Comparison of ENCODE assay signal across 13 cellular contexts in the genomic region with DNA sequence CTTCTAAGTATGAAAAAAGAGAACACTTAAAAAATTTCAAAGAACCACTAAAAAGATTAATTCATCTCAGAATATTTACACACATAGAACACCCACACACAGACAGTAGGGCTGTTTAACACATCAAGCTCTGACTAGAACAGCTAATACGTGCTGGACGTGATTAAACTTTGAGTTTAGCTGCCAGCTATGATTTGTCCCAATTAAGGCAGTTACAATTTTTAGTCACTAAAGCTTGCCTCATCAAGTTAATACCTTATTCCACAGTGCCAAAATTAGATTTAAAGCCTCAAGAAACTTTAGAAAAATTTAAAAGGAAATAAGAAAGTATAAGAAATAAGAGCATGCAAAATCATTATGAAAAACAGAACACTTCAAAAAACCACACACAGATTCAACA. TPM values are rescaled to one million over a fixed set of nuclear protein-coding genes. Genes with fewer than 3 reads are reported as not detected.
DNase-seq lines count a peak whose midpoint lies in the region; ATAC-seq and TF ChIP-seq lines count a peak whose summit lies in the region.
"Had no signal": no experiment of that assay in that cellular context is flagged by ENCODE, and none has a peak within 500 bp of the region (broad histone marks: within the 10 kb centered on the region; RNA-seq: fewer than 3 reads in every experiment).

No MANE protein-coding gene starts in this region.

- peaks cover 11% of the 10 kb centered on the region for H3K36me3 Mint-ChIP-seq in activated CD8-positive, alpha-beta memory T cell treated with anti-CD3 and anti-CD28 coated beads, Interleukin-2, amount 10 ng/mL, durations not matched to agents 7 days and 5 days

- H3K27ac ChIP-seq in RWPE2 (ENCODE audit: poor library complexity, severe bottlenecking) (peak overlapping the region; percentile 97), skeletal muscle tissue (ENCODE audit: low read depth, low read length) (peak overlapping the region; percentile 16)

- ATAC-seq in activated CD8-positive, alpha-beta memory T cell treated with anti-CD3 and anti-CD28 coated beads, Interleukin-2, amount 10 ng/mL, durations not matched to agents 7 days and 5 days, result peak; percentile 49
- ATAC-seq in RWPE2 (ENCODE audit: low read depth), result peak; percentile 55; the same call in 2 of the 3 replicates

- H3K9me3 ChIP-seq in RWPE2 (ENCODE audit: severe bottlenecking), result no peaks in the 10 kb centered on the region
- no peaks in the 10 kb centered on the region for H3K9me3 ChIP-seq in skeletal muscle tissue (ENCODE audit: control insufficient read depth in 3 of 3, low read length in 3 of 3)

- H3K9ac ChIP-seq in skeletal muscle tissue (ENCODE audit: low read depth in 1 of 3, low read length in 3 of 3), result peak overlapping the region in 1 of 3 donors; percentile 56

- H3K27me3 Mint-ChIP-seq in activated CD8-positive, alpha-beta memory T cell treated with anti-CD3 and anti-CD28 coated beads, Interleukin-2, amount 10 ng/mL, durations not matched to agents 7 days and 5 days, result no peaks in the 10 kb centered on the region

- H3K4me1 ChIP-seq in RWPE2 (ENCODE audit: insufficient read depth, poor library complexity, severe bottlenecking) (peaks cover 63% of the 10 kb centered on the region), skeletal muscle tissue (ENCODE audit: control insufficient read depth in 3 of 3, insufficient read depth in 3 of 3, low read length in 3 of 3) (peaks cover 2 to 8% (median 4%) of the 10 kb centered on the region in 3 donors)

- H3K27me3 ChIP-seq in RWPE2 (ENCODE audit: insufficient read depth, poor library complexity, severe bottlenecking), result no peaks in the 10 kb centered on the region
- no peaks in the 10 kb centered on the region for H3K27me3 ChIP-seq in skeletal muscle tissue (ENCODE audit: control insufficient read depth in 3 of 3, insufficient read depth in 3 of 3, low read length in 3 of 3)

- H3K27ac Mint-ChIP-seq in activated CD8-positive, alpha-beta memory T cell treated with anti-CD3 and anti-CD28 coated beads, Interleukin-2, amount 10 ng/mL, durations not matched to agents 7 days and 5 days, result peak overlapping the region; percentile 49

- CTCF ChIA-PET in activated CD8-positive, alpha-beta memory T cell treated with anti-CD3 and anti-CD28 coated beads, Interleukin-2, amount 10 ng/mL, durations not matched to agents 7 days and 5 days (lab: Charles Lee), result interaction anchor here (1.1 to 2.9 kb wide), 2 partner anchors 19 to 136 kb away, joined by 3 to 15 read pairs; a partner anchor contains a TSS

- TF ChIP-seq CTCF in RWPE2 (IDR thresholded peaks at IDR 0.05; ENCODE audit: poor library complexity, severe bottlenecking) (no peak), fibroblast of mammary gland (conservative IDR thresholded peaks at IDR 0.05; ENCODE audit: control insufficient read depth, insufficient read depth, low read depth, low read length) (no peak)

- H3K4me3 ChIP-seq in RWPE2 (ENCODE audit: severe bottlenecking) (no peak overlapping the region), fibroblast of mammary gland (ENCODE audit: control insufficient read depth, low read depth, low read length) (no peak overlapping the region), skeletal muscle tissue (ENCODE audit: low read length in 3 of 3) (no peak overlapping the region)

- H3K4me1 Mint-ChIP-seq in activated CD8-positive, alpha-beta memory T cell treated with anti-CD3 and anti-CD28 coated beads, Interleukin-2, amount 10 ng/mL, durations not matched to agents 7 days and 5 days, result peaks cover 41% of the 10 kb centered on the region

- DNase-seq in activated CD8-positive, alpha-beta memory T cell treated with anti-CD3 and anti-CD28 coated beads, Interleukin-2, amount 10 ng/mL, durations not matched to agents 7 days and 5 days, result no peak
- no peak for DNase-seq in activated CD8-positive, alpha-beta memory T cell treated with anti-CD3 and anti-CD28 coated beads for 24 hours
- DNase-seq in RWPE2 (ENCODE audit: low spot score) (no peak), fibroblast of mammary gland (ENCODE audit: low read depth) (peak; percentile 44), amygdala (lab: John Stamatoyannopoulos, UW) (no peak), HT-29 (ENCODE audit: low spot score) (no peak), UCSD-AML1 (lab: John Stamatoyannopoulos, UW; ENCODE audit: unreplicated experiment) (no peak)
- DNase-seq: cerebellar nuclear complex, DND-41, GOT3, NCI-H1092, T1000 had no signal

- H3K9me3 Mint-ChIP-seq in activated CD8-positive, alpha-beta memory T cell treated with anti-CD3 and anti-CD28 coated beads, Interleukin-2, amount 10 ng/mL, durations not matched to agents 7 days and 5 days (ENCODE audit: low read depth), result no peaks in the 10 kb centered on the region

- H3K4me3 Mint-ChIP-seq in activated CD8-positive, alpha-beta memory T cell treated with anti-CD3 and anti-CD28 coated beads, Interleukin-2, amount 10 ng/mL, durations not matched to agents 7 days and 5 days, result no peak overlapping the region

- H3K36me3 ChIP-seq in RWPE2 (ENCODE audit: low read depth) (peaks cover 26% of the 10 kb centered on the region), skeletal muscle tissue (ENCODE audit: control insufficient read depth in 3 of 3, insufficient read depth in 3 of 3, low read length in 3 of 3) (no peaks in the 10 kb centered on the region)

RNA-seq across cellular contexts. Expression of a gene that starts 18.9 kb away (rescaled TPM):
- 10 to 100 TPM; 47.6 to 57.3 TPM for total RNA-seq in activated CD8-positive, alpha-beta memory T cell treated with anti-CD3 and anti-CD28 coated beads, Interleukin-2, amount 10 ng/mL, durations not matched to agents 7 days and 5 days
- 40.2 TPM for total RNA-seq in skeletal muscle tissue
- 61.7 and 74.2 TPM in 2 replicates for total RNA-seq in HT-29 (2014; rRNA removed; shearing (Covaris generic))
